1 cellular context compared by ENCODE assay signal in genomic region chr10:90865400-90865799, GRCh38.
A peak's percentile ranks its signal among the peaks of the same experiment; 100 is the strongest.
TF ChIP-seq lines count a peak whose summit lies in the region.

No MANE protein-coding gene starts in this region.

TF ChIP-seq in GM12878, 131 proteins besides CTCF, POLR2A, EP300 and RAD21:
- TF ChIP-seq ASH2L (IDR thresholded peaks at IDR 0.05; ENCODE audit: borderline replicate concordance, low read depth) = no peak
- TF ChIP-seq BMI1 (IDR thresholded peaks at IDR 0.05; ENCODE audit: borderline replicate concordance) = peak; percentile 71
- no peak for TF ChIP-seq RBBP5 (conservative IDR thresholded peaks at IDR 0.05)
TF ChIP-seq in GM12878: peak in this region for 1.
